In the genomic region with DNA sequence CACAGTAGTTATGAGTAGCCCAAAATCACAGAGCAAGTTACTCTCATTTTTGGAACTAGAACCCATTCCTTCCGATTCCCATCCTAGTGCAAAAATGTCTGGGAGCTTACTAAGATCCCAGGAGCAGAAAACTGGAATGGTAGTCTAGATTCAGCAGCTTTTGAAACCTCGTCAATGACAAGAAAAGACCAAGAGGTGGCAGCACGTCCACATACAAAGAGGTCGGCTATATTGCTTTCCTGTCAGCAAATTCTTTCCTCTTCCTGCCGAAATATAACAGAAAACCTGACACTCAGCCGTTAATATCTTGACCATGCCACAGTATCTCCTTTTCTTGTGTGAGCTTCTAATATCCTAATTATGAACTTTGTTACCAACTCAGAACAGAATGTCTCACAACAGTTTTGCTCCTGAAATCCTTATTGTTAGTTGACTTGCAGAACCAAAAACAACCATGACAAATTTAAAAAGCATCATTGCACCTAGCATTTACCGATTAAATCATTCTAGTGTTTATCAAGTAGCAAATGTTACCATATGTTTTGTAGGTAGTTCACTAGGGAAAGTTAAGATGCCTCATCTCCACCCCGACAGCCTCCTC, we compare ENCODE assay signal across 8 cellular contexts.
DNase-seq lines count a peak whose midpoint lies in the region; ATAC-seq and TF ChIP-seq lines count a peak whose summit lies in the region.

No MANE protein-coding gene starts in this region.

- no peaks in the 10 kb centered on the region for H3K36me3 ChIP-seq in HEK293 (ENCODE audit: control insufficient read depth in 2 of 2, insufficient read depth in 1 of 2, low read length in 2 of 2)

- no peak overlapping the region for H3K27ac ChIP-seq in HEK293 (ENCODE audit: extremely low read depth, low read depth, low read length)

- ATAC-seq in T-helper 17 cell: no peak

- DNase-seq in activated CD8-positive, alpha-beta memory T cell treated with anti-CD3 and anti-CD28 coated beads, Interleukin-2, amount 50 U/mL, for 24 hours (ENCODE audit: extremely low read depth): peak; percentile 2
- DNase-seq in activated CD8-positive, alpha-beta memory T cell treated with anti-CD3 and anti-CD28 coated beads, Interleukin-2, amount 50 U/mL, for 4 hours: no peak
- DNase-seq in NCI-H2107 (lab: John Stamatoyannopoulos, UW) (peak; percentile 1), glomerular endothelial cell (ENCODE audit: extremely low read depth, low read depth, low spot score) (peak; percentile 20), progenitor cell of endocrine pancreas (ENCODE audit: low spot score, unreplicated experiment) (peak; percentile 29), T-helper 17 cell (no peak)
- peak; percentile 36 for DNase-seq in activated CD4-positive, alpha-beta T cell treated with anti-CD3 and anti-CD28 coated beads, Interleukin-2, amount 10 ng/mL, durations not matched to agents 7 days and 5 days

- H3K27me3 Mint-ChIP-seq in activated CD4-positive, alpha-beta T cell treated with anti-CD3 and anti-CD28 coated beads, Interleukin-2, amount 10 ng/mL, durations not matched to agents 7 days and 5 days: no peaks in the 10 kb centered on the region
- H3K27me3 Mint-ChIP-seq in progenitor cell of endocrine pancreas (no peaks in the 10 kb centered on the region), T-helper 17 cell (peaks cover 9% of the 10 kb centered on the region)

- H3K9me3 Mint-ChIP-seq in activated CD4-positive, alpha-beta T cell treated with anti-CD3 and anti-CD28 coated beads, Interleukin-2, amount 10 ng/mL, durations not matched to agents 7 days and 5 days: no peaks in the 10 kb centered on the region
- no peaks in the 10 kb centered on the region for H3K9me3 Mint-ChIP-seq in progenitor cell of endocrine pancreas (ENCODE audit: low read depth)

- no peaks in the 10 kb centered on the region for H3K36me3 Mint-ChIP-seq in activated CD4-positive, alpha-beta T cell treated with anti-CD3 and anti-CD28 coated beads, Interleukin-2, amount 10 ng/mL, durations not matched to agents 7 days and 5 days (ENCODE audit: low read depth)
- H3K36me3 Mint-ChIP-seq in progenitor cell of endocrine pancreas (ENCODE audit: insufficient read depth): no peaks in the 10 kb centered on the region
- no peaks in the 10 kb centered on the region for H3K36me3 Mint-ChIP-seq in T-helper 17 cell (ENCODE audit: low read depth)

- no peak overlapping the region for H3K4me3 ChIP-seq in HEK293 (ENCODE audit: low read depth, low read length)

- no peaks in the 10 kb centered on the region for H3K9me3 ChIP-seq in HEK293 (ENCODE audit: control insufficient read depth, insufficient read depth, low read depth, low read length)
- no peaks in the 10 kb centered on the region for H3K9me3 ChIP-seq in T-helper 17 cell (ENCODE audit: control insufficient read depth, low read length, poor library complexity, severe bottlenecking)

- H3K27ac Mint-ChIP-seq in activated CD4-positive, alpha-beta T cell treated with anti-CD3 and anti-CD28 coated beads, Interleukin-2, amount 10 ng/mL, durations not matched to agents 7 days and 5 days: no peak overlapping the region
- no peak overlapping the region for H3K27ac Mint-ChIP-seq in progenitor cell of endocrine pancreas
- H3K27ac Mint-ChIP-seq in T-helper 17 cell: no peak overlapping the region

- no peak overlapping the region for H3K4me3 Mint-ChIP-seq in activated CD4-positive, alpha-beta T cell treated with anti-CD3 and anti-CD28 coated beads, Interleukin-2, amount 10 ng/mL, durations not matched to agents 7 days and 5 days
- no peak overlapping the region for H3K4me3 Mint-ChIP-seq in progenitor cell of endocrine pancreas (ENCODE audit: low read depth)
- H3K4me3 Mint-ChIP-seq in T-helper 17 cell: no peak overlapping the region

- TF ChIP-seq CTCF in HEK293 (tag by site-specific recombination; IDR thresholded peaks at IDR 0.05): no peak
- peak; percentile 81 for TF ChIP-seq CTCF in progenitor cell of endocrine pancreas (IDR thresholded peaks at IDR 0.05; ENCODE audit: unreplicated experiment)

- CTCF ChIA-PET in HEK293 (lab: Yijun Ruan, JAX): interaction anchor here (0.6 to 5.2 kb wide), 33 partner anchors 9 to 1088 kb away, joined by 3 to 131 read pairs (median 3); partner anchors contain the start of gene SLC43A1
- CTCF ChIA-PET in activated CD4-positive, alpha-beta T cell treated with anti-CD3 and anti-CD28 coated beads, Interleukin-2, amount 10 ng/mL, durations not matched to agents 7 days and 5 days (lab: Charles Lee): interaction anchor here (1.0 to 1.9 kb wide), 5 partner anchors 18 to 439 kb away, joined by 3 to 9 read pairs (median 4); no protein-coding TSS in a partner anchor

- no peaks in the 10 kb centered on the region for H3K4me1 ChIP-seq in HEK293 (ENCODE audit: control insufficient read depth, insufficient read depth, low read length)

- POLR2A ChIA-PET in HEK293 (lab: Yijun Ruan, JAX): no interaction called here
- POLR2A ChIA-PET in activated CD4-positive, alpha-beta T cell treated with anti-CD3 and anti-CD28 coated beads, Interleukin-2, amount 10 ng/mL, durations not matched to agents 7 days and 5 days (lab: Charles Lee): no interaction called here

- no peaks in the 10 kb centered on the region for H3K4me1 Mint-ChIP-seq in activated CD4-positive, alpha-beta T cell treated with anti-CD3 and anti-CD28 coated beads, Interleukin-2, amount 10 ng/mL, durations not matched to agents 7 days and 5 days
- H3K4me1 Mint-ChIP-seq in progenitor cell of endocrine pancreas (ENCODE audit: low read depth) (peaks cover 17% of the 10 kb centered on the region), T-helper 17 cell (no peaks in the 10 kb centered on the region)

TF ChIP-seq in HEK293, 187 proteins besides CTCF, POLR2A, EP300 and RAD21:
- TF ChIP-seq ZNF624 (tag by site-specific recombination; IDR thresholded peaks at IDR 0.05) (no peak), AEBP2 (tag by site-specific recombination; IDR thresholded peaks at IDR 0.05; ENCODE audit: borderline replicate concordance) (no peak), ZNF654 (tag by site-specific recombination; IDR thresholded peaks at IDR 0.05; ENCODE audit: low read depth) (peak; percentile 80)

Comparison
In these comparisons a context has a peak if more than half of its experiments do, and no peak if none do; other contexts are left out.
1. DNase-seq: peak in activated CD8-positive, alpha-beta memory T cell treated with anti-CD3 and anti-CD28 coated beads, Interleukin-2, amount 50 U/mL, for 24 hours (single experiment), NCI-H2107 (single experiment), activated CD4-positive, alpha-beta T cell treated with anti-CD3 and anti-CD28 coated beads, Interleukin-2, amount 10 ng/mL, durations not matched to agents 7 days and 5 days (single experiment), glomerular endothelial cell (single experiment) and progenitor cell of endocrine pancreas (single experiment); none in activated CD8-positive, alpha-beta memory T cell treated with anti-CD3 and anti-CD28 coated beads, Interleukin-2, amount 50 U/mL, for 4 hours (single experiment) and T-helper 17 cell (0 of 3).